ENCODE assay signal across 15 cellular contexts in genomic region chr16:20469930-20470329, GRCh38. TPM values are rescaled to one million over a fixed set of nuclear protein-coding genes. Genes with fewer than 3 reads are reported as not detected.
"Had no signal": no experiment of that assay in that cellular context is flagged by ENCODE, and none has a peak within 500 bp of the region (broad histone marks: within the 10 kb centered on the region; RNA-seq: fewer than 3 reads in every experiment).

No MANE protein-coding gene starts in this region.

RNA-seq across cellular contexts. Expression of gene ACSM2A, which starts 18.6 kb away (rescaled TPM):
- total RNA-seq: activated B cell treated with CpG ODN at 0.5 μM for 24 hours; activated CD4-positive, alpha-beta memory T cell treated with anti-CD3 and anti-CD28 coated beads for 36 hours; activated CD4-positive, alpha-beta T cell treated with anti-CD3 and anti-CD28 coated beads, Interleukin-2, amount 10 ng/mL, durations not matched to agents 24 days and 14 days; activated CD8-positive, alpha-beta memory T cell treated with anti-CD3 and anti-CD28 coated beads for 36 hours; activated CD8-positive, alpha-beta T cell treated with anti-CD3 and anti-CD28 coated beads for 36 hours; activated naive CD4-positive, alpha-beta T cell treated with anti-CD3 and anti-CD28 coated beads for 36 hours; activated naive CD4-positive, alpha-beta T cell treated with anti-CD3 and anti-CD28 coated beads, Interleukin-2, amount 50 U/mL, for 72 hours; activated naive CD8-positive, alpha-beta T cell treated with anti-CD3 and anti-CD28 coated beads for 36 hours; ascending aorta; bronchial epithelial cell; cardiac muscle cell; chondrocyte; T-helper 1 cell treated with Interleukin-12 subunit alpha and Interleukin-12 subunit beta and Interleukin-4 antibody, amounts not matched to agents 30 ng/mL and 1 ng/mL, for 36 hours; T-helper 17 cell; T-helper 2 cell treated with Interferon-gamma antibody and Interleukin-4, amounts not matched to agents 100 ng/mL and 5 ng/mL, for 36 hours had no signal
- polyA plus RNA-seq: cardiac muscle cell had no signal
